In genomic region chr15:36961956-36962355, GRCh38 we compare ENCODE assay signal across 19 cellular contexts.
DNase-seq lines count a peak whose midpoint lies in the region; FAIRE-seq and TF ChIP-seq lines count a peak whose summit lies in the region.
"Had no signal": no experiment of that assay in that cellular context is flagged by ENCODE, and none has a peak within 500 bp of the region (broad histone marks: within the 10 kb centered on the region; RNA-seq: fewer than 3 reads in every experiment).

No MANE protein-coding gene starts in this region.

- DNase-seq in AG10803 (ENCODE audit: low read depth), result peak; percentile 80
- DNase-seq in M059J (ENCODE audit: low read depth), result peak; percentile 8
- peak; percentile 37 for DNase-seq in choroid plexus epithelial cell (ENCODE audit: low read depth)
- peak; percentile 36 for DNase-seq in kidney tubule cell (ENCODE audit: low spot score)
- DNase-seq in urothelium cell line (ENCODE audit: low spot score), result no peak
- DNase-seq in RKO (ENCODE audit: low spot score), result no peak
- DNase-seq in NCI-H524 treated with DMSO at 0.1 percent for 48 hours (lab: John Stamatoyannopoulos, UW), result no peak
- no peak for DNase-seq in Karpas-422
- DNase-seq: HCEC 1CT, KG1, MV-4-11, NCI-H1694, NCI-H2081, NCI-H2171, NCI-H345, NCI-H524, Right ventricle myocardium superior had no signal

- no peaks in the 10 kb centered on the region for H4K20me1 ChIP-seq in Karpas-422 (ENCODE audit: insufficient read depth, low read depth, low read length)

- no peak for TF ChIP-seq CTCF in AG10803 (conservative IDR thresholded peaks at IDR 0.05; ENCODE audit: low read length)
- no peak for TF ChIP-seq CTCF in choroid plexus epithelial cell (conservative IDR thresholded peaks at IDR 0.05; ENCODE audit: low read depth, low read length)

- no peak overlapping the region for H2AFZ ChIP-seq in Karpas-422 (ENCODE audit: low read length)
- H2AFZ ChIP-seq: GM23338 had no signal

- H3K4me1 ChIP-seq in Karpas-422 (ENCODE audit: low read length), result peaks cover 47% of the 10 kb centered on the region

- no peaks in the 10 kb centered on the region for H3K9me2 ChIP-seq in Karpas-422 (replicated peaks; ENCODE audit: insufficient read depth, low read length)

- no peak for FAIRE-seq in urothelium cell line (lab: Jason Lieb, UNC)
- FAIRE-seq: A204.1 had no signal

- no peak overlapping the region for H3K4me2 ChIP-seq in Karpas-422 (ENCODE audit: low read depth, low read length, poor library complexity, severe bottlenecking)
- H3K4me2 ChIP-seq: GM23338 had no signal

- no peak overlapping the region for H3K9ac ChIP-seq in Karpas-422 (ENCODE audit: low read length)

- H3K27me3 ChIP-seq in Karpas-422 (ENCODE audit: low read length), result no peaks in the 10 kb centered on the region

- H3K9me3 ChIP-seq in Karpas-422 (ENCODE audit: low read length), result no peaks in the 10 kb centered on the region

- peaks cover 38% of the 10 kb centered on the region for H3K79me2 ChIP-seq in Karpas-422 (ENCODE audit: low read length)

- H3K27ac ChIP-seq in Karpas-422 (ENCODE audit: low read length), result no peak overlapping the region

- H3K4me3 ChIP-seq in AG10803 (ENCODE audit: low read length) (no peak overlapping the region), choroid plexus epithelial cell (ENCODE audit: low read depth, low read length) (no peak overlapping the region), Karpas-422 (ENCODE audit: low read length) (no peak overlapping the region)
- H3K4me3 ChIP-seq: GM23338 had no signal

- H3K36me3 ChIP-seq in Karpas-422 (ENCODE audit: insufficient read depth, low read length), result no peaks in the 10 kb centered on the region

Comparison
In these comparisons a context has a peak if more than half of its experiments do, and no peak if none do; other contexts are left out.
1. DNase-seq: peak in AG10803 (single experiment), M059J (single experiment), choroid plexus epithelial cell (single experiment) and kidney tubule cell (single experiment); none in urothelium cell line (single experiment), RKO (single experiment), NCI-H524 treated with DMSO at 0.1 percent for 48 hours (single experiment) and Karpas-422 (single experiment).